11 cellular contexts compared by ENCODE assay signal in genomic region chr9:91817493-91818225, GRCh38.
DNase-seq lines count a peak whose midpoint lies in the region; TF ChIP-seq lines count a peak whose summit lies in the region.
"Had no signal": no experiment of that assay in that cellular context is flagged by ENCODE, and none has a peak within 500 bp of the region (broad histone marks: within the 10 kb centered on the region; RNA-seq: fewer than 3 reads in every experiment).

No MANE protein-coding gene starts in this region.

- H3K4me3 Mint-ChIP-seq in osteocyte (ENCODE audit: unreplicated experiment), result peak overlapping the region; percentile 56
- H3K4me3 Mint-ChIP-seq: memory B cell had no signal

- no peaks in the 10 kb centered on the region for H3K27me3 Mint-ChIP-seq in osteocyte (ENCODE audit: unreplicated experiment)

- DNase-seq in AG09319 (ENCODE audit: extremely low read depth, low read depth), result peak; percentile 96
- DNase-seq in NT2/D1 (ENCODE audit: low read depth, low spot score), result peak; percentile 40
- peak; percentile 91 for DNase-seq in fibroblast of the conjunctiva (ENCODE audit: low read depth)
- no peak for DNase-seq in osteocyte (ENCODE audit: extremely low spot score, unreplicated experiment)
- DNase-seq in substantia nigra (lab: John Stamatoyannopoulos, UW), result no peak
- DNase-seq in MV-4-11 (lab: John Stamatoyannopoulos, UW), result no peak
- no peak for DNase-seq in UCSD-AML1 (lab: John Stamatoyannopoulos, UW; ENCODE audit: unreplicated experiment)
- no peak for DNase-seq in SIG-M5 (lab: John Stamatoyannopoulos, UW)
- DNase-seq: amniotic stem cell, NCI-H510A had no signal

- H3K4me1 Mint-ChIP-seq in osteocyte (ENCODE audit: unreplicated experiment), result peaks cover 53% of the 10 kb centered on the region
- H3K4me1 Mint-ChIP-seq: memory B cell had no signal

- peaks cover 12% of the 10 kb centered on the region; the same call in 1 of the 2 replicates for H3K9me3 ChIP-seq in NT2/D1 (ENCODE audit: insufficient read depth, low read length)

- H3K27me3 ChIP-seq in NT2/D1 (ENCODE audit: insufficient read depth, insufficient read length), result no peaks in the 10 kb centered on the region

- TF ChIP-seq CTCF in AG09319 (IDR thresholded peaks at IDR 0.05; ENCODE audit: low read depth, low read length) (no peak), osteocyte (IDR thresholded peaks at IDR 0.05) (no peak)

- no peak overlapping the region for H3K27ac ChIP-seq in substantia nigra (ENCODE audit: low read depth, low read length, poor library complexity, severe bottlenecking)

- H3K9ac ChIP-seq in NT2/D1 (ENCODE audit: insufficient read length, low read depth), result peak overlapping the region; percentile 21

- H3K36me3 ChIP-seq in NT2/D1 (ENCODE audit: insufficient read depth, insufficient read length, low read length), result no peaks in the 10 kb centered on the region

- H3K27ac Mint-ChIP-seq in osteocyte (ENCODE audit: unreplicated experiment), result peak overlapping the region; percentile 94
- H3K27ac Mint-ChIP-seq: memory B cell had no signal

- peaks cover 6% of the 10 kb centered on the region for H3K4me1 ChIP-seq in NT2/D1 (ENCODE audit: insufficient read depth, insufficient read length)

- H3K4me3 ChIP-seq in NT2/D1 (ENCODE audit: insufficient read length, low read depth), result no peak overlapping the region

- peaks cover 6% of the 10 kb centered on the region for H3K9me3 Mint-ChIP-seq in osteocyte (ENCODE audit: unreplicated experiment)
- H3K9me3 Mint-ChIP-seq: memory B cell had no signal

- peaks cover 3% of the 10 kb centered on the region for H3K36me3 Mint-ChIP-seq in osteocyte (ENCODE audit: unreplicated experiment)
- H3K36me3 Mint-ChIP-seq: memory B cell had no signal

Comparison
In these comparisons a context has a peak if more than half of its experiments do, and no peak if none do; other contexts are left out.
1. DNase-seq: peak in AG09319 (single experiment), NT2/D1 (single experiment) and fibroblast of the conjunctiva (single experiment); none in osteocyte (single experiment), substantia nigra (0 of 49), MV-4-11 (single experiment), UCSD-AML1 (single experiment) and SIG-M5 (single experiment).